In the genomic region with DNA sequence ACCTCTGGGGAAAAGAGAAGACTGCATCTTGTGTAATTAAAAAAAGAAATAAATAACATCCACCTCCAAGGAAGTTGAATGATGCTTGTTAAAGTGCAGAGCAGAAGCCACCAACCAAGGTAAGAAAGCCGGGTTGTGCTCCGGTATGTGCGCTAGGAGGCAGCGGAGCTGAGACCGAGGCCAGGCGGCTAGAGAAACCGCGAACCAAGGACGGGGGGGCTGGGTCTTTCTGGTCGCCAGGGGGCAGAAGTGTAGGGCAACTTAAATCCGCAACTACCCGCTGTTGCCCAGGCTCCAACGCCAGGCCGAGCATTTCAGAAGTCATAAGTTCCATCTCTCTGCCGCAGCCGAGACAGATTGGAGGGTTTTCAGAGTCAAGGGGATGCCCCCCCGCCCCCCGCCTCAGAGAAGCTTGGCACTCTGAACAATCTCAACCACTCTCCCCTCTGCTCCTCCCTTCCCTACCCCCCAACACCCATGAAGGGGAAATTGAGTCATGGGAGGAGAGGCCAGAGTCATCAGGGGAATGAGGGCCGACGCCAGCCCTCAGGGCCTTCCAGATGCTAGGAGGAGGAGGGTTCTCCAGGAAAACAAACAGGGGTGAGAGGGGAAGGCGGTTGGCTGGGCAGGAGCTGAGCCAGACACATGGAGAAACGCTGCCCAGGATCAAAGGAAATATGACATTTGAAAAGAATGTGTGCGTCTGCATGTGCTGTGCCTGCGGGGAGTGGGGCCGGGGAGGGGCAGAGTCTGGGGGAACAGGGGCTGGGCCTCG, we compare ENCODE assay signal across 1 cellular context.
TF ChIP-seq lines count a peak whose summit lies in the region.

No MANE protein-coding gene starts in this region.

TF ChIP-seq in HepG2, 621 proteins besides CTCF, POLR2A, EP300 and RAD21 (continued from another document and continues in another):
- TF ChIP-seq, protein P1, sequence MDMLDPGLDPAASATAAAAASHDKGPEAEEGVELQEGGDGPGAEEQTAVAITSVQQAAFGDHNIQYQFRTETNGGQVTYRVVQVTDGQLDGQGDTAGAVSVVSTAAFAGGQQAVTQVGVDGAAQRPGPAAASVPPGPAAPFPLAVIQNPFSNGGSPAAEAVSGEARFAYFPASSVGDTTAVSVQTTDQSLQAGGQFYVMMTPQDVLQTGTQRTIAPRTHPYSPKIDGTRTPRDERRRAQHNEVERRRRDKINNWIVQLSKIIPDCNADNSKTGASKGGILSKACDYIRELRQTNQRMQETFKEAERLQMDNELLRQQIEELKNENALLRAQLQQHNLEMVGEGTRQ (IDR thresholded peaks at IDR 0.05; ENCODE audit: low read depth, low read length), result no peak
- TF ChIP-seq, protein P1 (CRISPR knock-in tag; IDR thresholded peaks at IDR 0.05; ENCODE audit: borderline replicate concordance), result no peak
- TF ChIP-seq TMF1 (CRISPR knock-in tag; IDR thresholded peaks at IDR 0.05; ENCODE audit: low read depth) (no peak; the same call in 1 of the 2 replicates), ZNF34 (CRISPR knock-in tag; IDR thresholded peaks at IDR 0.05; ENCODE audit: borderline replicate concordance) (0 out of 2 replicates have a peak, but pooled peaks have one; percentile 75), ZNF207 (IDR thresholded peaks at IDR 0.05; ENCODE audit: borderline replicate concordance) (no peak), ZNF552 (CRISPR knock-in tag; IDR thresholded peaks at IDR 0.05; ENCODE audit: borderline replicate concordance) (0 out of 2 replicates have a peak, but pooled peaks have one; percentile 66), ZNF879 (CRISPR knock-in tag; IDR thresholded peaks at IDR 0.05) (no peak), PCBP2 (optimal IDR thresholded peaks at IDR 0.05; ENCODE audit: low read depth, low read length, poor library complexity, severe bottlenecking) (peak; percentile 87), CHCHD3 (CRISPR knock-in tag; IDR thresholded peaks at IDR 0.05) (no peak), THYN1 (CRISPR knock-in tag; IDR thresholded peaks at IDR 0.05; ENCODE audit: borderline replicate concordance, low read depth) (no peak), ZNF510 (CRISPR knock-in tag; IDR thresholded peaks at IDR 0.05; ENCODE audit: low read depth) (peak; percentile 89), ZNF773 (CRISPR knock-in tag; IDR thresholded peaks at IDR 0.05; ENCODE audit: borderline replicate concordance) (peak; percentile 28; the same call in 1 of the 2 replicates), RARG (CRISPR knock-in tag; IDR thresholded peaks at IDR 0.05; ENCODE audit: low read depth) (no peak), HNF4A (CRISPR knock-in tag; IDR thresholded peaks at IDR 0.05) (peak; percentile 52; the same call in 1 of the 2 replicates), RFXAP (CRISPR knock-in tag; IDR thresholded peaks at IDR 0.05; ENCODE audit: borderline replicate concordance) (peak; percentile 87; the same call in 1 of the 2 replicates), XRCC5 (optimal IDR thresholded peaks at IDR 0.05; ENCODE audit: low read length) (peak; percentile 100), RBM39 (IDR thresholded peaks at IDR 0.05; ENCODE audit: low read depth, low read length, poor library complexity, severe bottlenecking) (peak; percentile 77), NR2C2 (CRISPR knock-in tag; IDR thresholded peaks at IDR 0.05; ENCODE audit: borderline replicate concordance) (peak; percentile 72), WIZ (CRISPR knock-in tag; IDR thresholded peaks at IDR 0.05) (peak; percentile 81; the same call in 1 of the 2 replicates), ZNF263 (CRISPR knock-in tag; IDR thresholded peaks at IDR 0.05) (peak; percentile 83), KAT2B (IDR thresholded peaks at IDR 0.05; ENCODE audit: borderline replicate concordance, low read depth, low read length) (no peak), SOX13 (IDR thresholded peaks at IDR 0.05) (no peak), SOX13 (CRISPR knock-in tag; conservative IDR thresholded peaks at IDR 0.05 in 1 of 2, IDR thresholded peaks at IDR 0.05 in 1 of 2) (peak in 1 of 2 experiments; percentile 23; a peak in 2 of 4 replicates), RBAK (CRISPR knock-in tag; IDR thresholded peaks at IDR 0.05) (no peak), SAP130 (CRISPR knock-in tag; IDR thresholded peaks at IDR 0.05; ENCODE audit: low read depth) (peak; percentile 84), ZNF143 (CRISPR knock-in tag; IDR thresholded peaks at IDR 0.05) (peak; percentile 38; the same call in 1 of the 2 replicates), ZNF569 (CRISPR knock-in tag; IDR thresholded peaks at IDR 0.05; ENCODE audit: borderline replicate concordance) (no peak), ATF1 (CRISPR knock-in tag; IDR thresholded peaks at IDR 0.05) (no peak), ZNF598 (CRISPR knock-in tag; IDR thresholded peaks at IDR 0.05; ENCODE audit: borderline replicate concordance) (peak; percentile 99), PTBP1 (IDR thresholded peaks at IDR 0.05; ENCODE audit: low read depth, low read length, poor library complexity, severe bottlenecking) (peak; percentile 93), PRMT3 (CRISPR knock-in tag; IDR thresholded peaks at IDR 0.05; ENCODE audit: borderline replicate concordance, low read depth) (no peak), RFX5 (IDR thresholded peaks at IDR 0.05; ENCODE audit: low read depth, low read length) (no peak), ZFP90 (CRISPR knock-in tag; IDR thresholded peaks at IDR 0.05; ENCODE audit: borderline replicate concordance) (peak; percentile 89), SPEN (CRISPR knock-in tag; IDR thresholded peaks at IDR 0.05; ENCODE audit: low read depth) (peak; percentile 93), ZKSCAN5 (CRISPR knock-in tag; IDR thresholded peaks at IDR 0.05) (no peak), ZNF33A (CRISPR knock-in tag; IDR thresholded peaks at IDR 0.05; ENCODE audit: borderline replicate concordance) (no peak), ZC3H13 (CRISPR knock-in tag; IDR thresholded peaks at IDR 0.05) (no peak), ZNF430 (CRISPR knock-in tag; IDR thresholded peaks at IDR 0.05) (0 out of 2 replicates have a peak, but pooled peaks have one; percentile 29), RORA (CRISPR knock-in tag; IDR thresholded peaks at IDR 0.05) (no peak)
- TF ChIP-seq, protein P2, sequence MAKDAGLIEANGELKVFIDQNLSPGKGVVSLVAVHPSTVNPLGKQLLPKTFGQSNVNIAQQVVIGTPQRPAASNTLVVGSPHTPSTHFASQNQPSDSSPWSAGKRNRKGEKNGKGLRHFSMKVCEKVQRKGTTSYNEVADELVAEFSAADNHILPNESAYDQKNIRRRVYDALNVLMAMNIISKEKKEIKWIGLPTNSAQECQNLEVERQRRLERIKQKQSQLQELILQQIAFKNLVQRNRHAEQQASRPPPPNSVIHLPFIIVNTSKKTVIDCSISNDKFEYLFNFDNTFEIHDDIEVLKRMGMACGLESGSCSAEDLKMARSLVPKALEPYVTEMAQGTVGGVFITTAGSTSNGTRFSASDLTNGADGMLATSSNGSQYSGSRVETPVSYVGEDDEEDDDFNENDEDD (CRISPR knock-in tag; IDR thresholded peaks at IDR 0.05; ENCODE audit: borderline replicate concordance), result peak; percentile 69; the same call in 1 of the 2 replicates
- TF ChIP-seq, protein P3, sequence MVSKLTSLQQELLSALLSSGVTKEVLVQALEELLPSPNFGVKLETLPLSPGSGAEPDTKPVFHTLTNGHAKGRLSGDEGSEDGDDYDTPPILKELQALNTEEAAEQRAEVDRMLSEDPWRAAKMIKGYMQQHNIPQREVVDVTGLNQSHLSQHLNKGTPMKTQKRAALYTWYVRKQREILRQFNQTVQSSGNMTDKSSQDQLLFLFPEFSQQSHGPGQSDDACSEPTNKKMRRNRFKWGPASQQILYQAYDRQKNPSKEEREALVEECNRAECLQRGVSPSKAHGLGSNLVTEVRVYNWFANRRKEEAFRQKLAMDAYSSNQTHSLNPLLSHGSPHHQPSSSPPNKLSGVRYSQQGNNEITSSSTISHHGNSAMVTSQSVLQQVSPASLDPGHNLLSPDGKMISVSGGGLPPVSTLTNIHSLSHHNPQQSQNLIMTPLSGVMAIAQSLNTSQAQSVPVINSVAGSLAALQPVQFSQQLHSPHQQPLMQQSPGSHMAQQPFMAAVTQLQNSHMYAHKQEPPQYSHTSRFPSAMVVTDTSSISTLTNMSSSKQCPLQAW (CRISPR knock-in tag; IDR thresholded peaks at IDR 0.05), result peak; percentile 90
- TF ChIP-seq, protein P4, sequence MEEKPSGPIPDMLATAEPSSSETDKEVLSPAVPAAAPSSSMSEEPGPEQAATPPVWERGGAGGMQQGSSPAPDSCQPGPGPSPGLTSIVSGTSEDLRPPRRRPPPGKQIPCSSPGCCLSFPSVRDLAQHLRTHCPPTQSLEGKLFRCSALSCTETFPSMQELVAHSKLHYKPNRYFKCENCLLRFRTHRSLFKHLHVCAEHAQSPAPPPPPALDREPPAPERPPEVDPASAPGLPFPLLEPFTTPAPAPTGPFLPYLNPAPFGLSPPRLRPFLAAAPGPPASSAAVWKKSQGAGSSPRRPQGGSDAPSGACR (CRISPR knock-in tag; IDR thresholded peaks at IDR 0.05), result peak; percentile 82; the same call in 1 of the 2 replicates
- TF ChIP-seq, protein P5, sequence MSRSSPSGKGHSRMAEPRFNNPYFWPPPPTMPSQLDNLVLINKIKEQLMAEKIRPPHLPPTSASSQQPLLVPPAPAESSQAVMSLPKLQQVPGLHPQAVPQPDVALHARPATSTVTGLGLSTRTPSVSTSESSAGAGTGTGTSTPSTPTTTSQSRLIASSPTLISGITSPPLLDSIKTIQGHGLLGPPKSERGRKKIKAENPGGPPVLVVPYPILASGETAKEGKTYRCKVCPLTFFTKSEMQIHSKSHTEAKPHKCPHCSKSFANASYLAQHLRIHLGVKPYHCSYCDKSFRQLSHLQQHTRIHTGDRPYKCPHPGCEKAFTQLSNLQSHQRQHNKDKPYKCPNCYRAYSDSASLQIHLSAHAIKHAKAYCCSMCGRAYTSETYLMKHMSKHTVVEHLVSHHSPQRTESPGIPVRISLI (CRISPR knock-in tag; IDR thresholded peaks at IDR 0.05; ENCODE audit: borderline replicate concordance), result 0 out of 2 replicates have a peak, but pooled peaks have one; percentile 66
- TF ChIP-seq, protein P6, sequence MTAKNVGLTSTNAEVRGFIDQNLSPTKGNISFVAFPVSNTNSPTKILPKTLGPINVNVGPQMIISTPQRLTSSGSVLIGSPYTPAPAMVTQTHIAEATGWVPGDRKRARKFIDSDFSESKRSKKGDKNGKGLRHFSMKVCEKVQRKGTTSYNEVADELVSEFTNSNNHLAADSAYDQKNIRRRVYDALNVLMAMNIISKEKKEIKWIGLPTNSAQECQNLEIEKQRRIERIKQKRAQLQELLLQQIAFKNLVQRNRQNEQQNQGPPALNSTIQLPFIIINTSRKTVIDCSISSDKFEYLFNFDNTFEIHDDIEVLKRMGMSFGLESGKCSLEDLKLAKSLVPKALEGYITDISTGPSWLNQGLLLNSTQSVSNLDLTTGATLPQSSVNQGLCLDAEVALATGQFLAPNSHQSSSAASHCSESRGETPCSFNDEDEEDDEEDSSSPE (CRISPR knock-in tag; IDR thresholded peaks at IDR 0.05), result peak; percentile 66; the same call in 1 of the 2 replicates
- TF ChIP-seq, protein P7, sequence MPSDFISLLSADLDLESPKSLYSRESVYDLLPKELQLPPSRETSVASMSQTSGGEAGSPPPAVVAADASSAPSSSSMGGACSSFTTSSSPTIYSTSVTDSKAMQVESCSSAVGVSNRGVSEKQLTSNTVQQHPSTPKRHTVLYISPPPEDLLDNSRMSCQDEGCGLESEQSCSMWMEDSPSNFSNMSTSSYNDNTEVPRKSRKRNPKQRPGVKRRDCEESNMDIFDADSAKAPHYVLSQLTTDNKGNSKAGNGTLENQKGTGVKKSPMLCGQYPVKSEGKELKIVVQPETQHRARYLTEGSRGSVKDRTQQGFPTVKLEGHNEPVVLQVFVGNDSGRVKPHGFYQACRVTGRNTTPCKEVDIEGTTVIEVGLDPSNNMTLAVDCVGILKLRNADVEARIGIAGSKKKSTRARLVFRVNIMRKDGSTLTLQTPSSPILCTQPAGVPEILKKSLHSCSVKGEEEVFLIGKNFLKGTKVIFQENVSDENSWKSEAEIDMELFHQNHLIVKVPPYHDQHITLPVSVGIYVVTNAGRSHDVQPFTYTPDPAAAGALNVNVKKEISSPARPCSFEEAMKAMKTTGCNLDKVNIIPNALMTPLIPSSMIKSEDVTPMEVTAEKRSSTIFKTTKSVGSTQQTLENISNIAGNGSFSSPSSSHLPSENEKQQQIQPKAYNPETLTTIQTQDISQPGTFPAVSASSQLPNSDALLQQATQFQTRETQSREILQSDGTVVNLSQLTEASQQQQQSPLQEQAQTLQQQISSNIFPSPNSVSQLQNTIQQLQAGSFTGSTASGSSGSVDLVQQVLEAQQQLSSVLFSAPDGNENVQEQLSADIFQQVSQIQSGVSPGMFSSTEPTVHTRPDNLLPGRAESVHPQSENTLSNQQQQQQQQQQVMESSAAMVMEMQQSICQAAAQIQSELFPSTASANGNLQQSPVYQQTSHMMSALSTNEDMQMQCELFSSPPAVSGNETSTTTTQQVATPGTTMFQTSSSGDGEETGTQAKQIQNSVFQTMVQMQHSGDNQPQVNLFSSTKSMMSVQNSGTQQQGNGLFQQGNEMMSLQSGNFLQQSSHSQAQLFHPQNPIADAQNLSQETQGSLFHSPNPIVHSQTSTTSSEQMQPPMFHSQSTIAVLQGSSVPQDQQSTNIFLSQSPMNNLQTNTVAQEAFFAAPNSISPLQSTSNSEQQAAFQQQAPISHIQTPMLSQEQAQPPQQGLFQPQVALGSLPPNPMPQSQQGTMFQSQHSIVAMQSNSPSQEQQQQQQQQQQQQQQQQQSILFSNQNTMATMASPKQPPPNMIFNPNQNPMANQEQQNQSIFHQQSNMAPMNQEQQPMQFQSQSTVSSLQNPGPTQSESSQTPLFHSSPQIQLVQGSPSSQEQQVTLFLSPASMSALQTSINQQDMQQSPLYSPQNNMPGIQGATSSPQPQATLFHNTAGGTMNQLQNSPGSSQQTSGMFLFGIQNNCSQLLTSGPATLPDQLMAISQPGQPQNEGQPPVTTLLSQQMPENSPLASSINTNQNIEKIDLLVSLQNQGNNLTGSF (CRISPR knock-in tag; IDR thresholded peaks at IDR 0.05), result 0 out of 2 replicates have a peak, but pooled peaks have one; percentile 60
